In genomic region chr5:58786904-58787303, GRCh38 we compare ENCODE assay signal across 15 cellular contexts.
DNase-seq lines count a peak whose midpoint lies in the region; ATAC-seq, FAIRE-seq and TF ChIP-seq lines count a peak whose summit lies in the region.
"Had no signal": no experiment of that assay in that cellular context is flagged by ENCODE, and none has a peak within 500 bp of the region (broad histone marks: within the 10 kb centered on the region; RNA-seq: fewer than 3 reads in every experiment).

No MANE protein-coding gene starts in this region.

- intact Hi-C loops in left ventricle myocardium superior (cut with micrococcal nuclease) (no loop called here), colonic mucosa (cut with DNase I) (no loop called here)

- TF ChIP-seq CTCF in WTC11 (IDR thresholded peaks at IDR 0.05): no peak
- TF ChIP-seq CTCF in colonic mucosa (IDR thresholded peaks at IDR 0.05): no peak

- no peaks in the 10 kb centered on the region for H3K27me3 Mint-ChIP-seq in WTC11 (ENCODE audit: low read depth)

- DNase-seq in GM18507 (ENCODE audit: extremely low spot score, insufficient read length, low read depth): no peak
- DNase-seq in WTC11 (ENCODE audit: low spot score): no peak
- DNase-seq in left ventricle myocardium superior: no peak
- no peak for DNase-seq in colonic mucosa
- DNase-seq: activated CD8-positive, alpha-beta memory T cell treated with anti-CD3 and anti-CD28 coated beads, Interleukin-2, amount 50 U/mL, for 4 hours; activated naive CD4-positive, alpha-beta T cell treated with anti-CD3 and anti-CD28 coated beads, Interleukin-2, amount 10 ng/mL, durations not matched to agents 7 days and 5 days; brain microvascular endothelial cell; DMS153 had no signal

- H3K9me3 Mint-ChIP-seq in WTC11: no peaks in the 10 kb centered on the region
- H3K9me3 Mint-ChIP-seq: activated naive CD4-positive, alpha-beta T cell treated with anti-CD3 and anti-CD28 coated beads, Interleukin-2, amount 10 ng/mL, durations not matched to agents 7 days and 5 days had no signal

- peaks cover 20% of the 10 kb centered on the region for H3K4me1 Mint-ChIP-seq in WTC11
- H3K4me1 Mint-ChIP-seq: activated naive CD4-positive, alpha-beta T cell treated with anti-CD3 and anti-CD28 coated beads, Interleukin-2, amount 10 ng/mL, durations not matched to agents 7 days and 5 days had no signal

- peak; percentile 42 for FAIRE-seq in GM18507 (lab: Jason Lieb, UNC)

- no peak overlapping the region for H3K4me3 ChIP-seq in colonic mucosa
- H3K4me3 ChIP-seq: BLaER1, hepatocyte had no signal

- peak; percentile 63 for ATAC-seq in GM19025 (IDR thresholded peaks at IDR 0.05; ENCODE audit: low read depth, unreplicated experiment)
- ATAC-seq in HG03045 (IDR thresholded peaks at IDR 0.05; ENCODE audit: unreplicated experiment): peak; percentile 55
- ATAC-seq in WTC11: peak; percentile 65
- no peak for ATAC-seq in left ventricle myocardium superior
- no peak for ATAC-seq in GM18861 (IDR thresholded peaks at IDR 0.05; ENCODE audit: unreplicated experiment)

- POLR2A ChIA-PET in WTC11 (lab: Charles Lee): no interaction called here

- no peaks in the 10 kb centered on the region for H3K27me3 ChIP-seq in colonic mucosa
- H3K27me3 ChIP-seq: BLaER1, brain microvascular endothelial cell, hepatocyte had no signal

- no peaks in the 10 kb centered on the region for H3K36me3 ChIP-seq in colonic mucosa
- H3K36me3 ChIP-seq: BLaER1, brain microvascular endothelial cell, neutrophil had no signal

- CTCF ChIA-PET in WTC11 (lab: Charles Lee): no interaction called here

- no peak overlapping the region for H3K4me3 Mint-ChIP-seq in WTC11
- H3K4me3 Mint-ChIP-seq: activated naive CD4-positive, alpha-beta T cell treated with anti-CD3 and anti-CD28 coated beads, Interleukin-2, amount 10 ng/mL, durations not matched to agents 7 days and 5 days had no signal

- H3K27ac ChIP-seq in colonic mucosa: no peak overlapping the region
- H3K27ac ChIP-seq: BLaER1, brain microvascular endothelial cell, hepatocyte, neutrophil, RWPE1 had no signal

- no peak overlapping the region for H3K9ac ChIP-seq in colonic mucosa (ENCODE audit: low read depth in 2 of 2, low read length in 2 of 2)
- H3K9ac ChIP-seq: BLaER1 had no signal

- H3K27ac Mint-ChIP-seq in WTC11: no peak overlapping the region
- H3K27ac Mint-ChIP-seq: activated naive CD4-positive, alpha-beta T cell treated with anti-CD3 and anti-CD28 coated beads, Interleukin-2, amount 10 ng/mL, durations not matched to agents 7 days and 5 days had no signal

- no peaks in the 10 kb centered on the region for H3K9me3 ChIP-seq in colonic mucosa
- H3K9me3 ChIP-seq: neutrophil had no signal

- H3K36me3 Mint-ChIP-seq in WTC11: no peaks in the 10 kb centered on the region
- H3K36me3 Mint-ChIP-seq: activated naive CD4-positive, alpha-beta T cell treated with anti-CD3 and anti-CD28 coated beads, Interleukin-2, amount 10 ng/mL, durations not matched to agents 7 days and 5 days had no signal

- no peaks in the 10 kb centered on the region for H3K4me1 ChIP-seq in colonic mucosa
- H3K4me1 ChIP-seq: BLaER1 had no signal

TF ChIP-seq in WTC11, 78 proteins besides CTCF, POLR2A, EP300 and RAD21:
- no peak for TF ChIP-seq SMAD3 (CRISPR knock-in tag; IDR thresholded peaks at IDR 0.05; ENCODE audit: borderline replicate concordance)
- no peak for TF ChIP-seq JUN (CRISPR knock-in tag; IDR thresholded peaks at IDR 0.05)
- no peak for TF ChIP-seq HMGA2 (CRISPR knock-in tag; IDR thresholded peaks at IDR 0.05)
- TF ChIP-seq ATF6 (CRISPR knock-in tag; IDR thresholded peaks at IDR 0.05): no peak
- TF ChIP-seq ZNF219 (CRISPR knock-in tag; IDR thresholded peaks at IDR 0.05; ENCODE audit: borderline replicate concordance): no peak
- no peak for TF ChIP-seq SOX15 (CRISPR knock-in tag; IDR thresholded peaks at IDR 0.05)
- TF ChIP-seq ZNF532 (CRISPR knock-in tag; IDR thresholded peaks at IDR 0.05; ENCODE audit: borderline replicate concordance): no peak
- no peak for TF ChIP-seq TEAD4 (CRISPR knock-in tag; IDR thresholded peaks at IDR 0.05)
- TF ChIP-seq ETV6 (CRISPR knock-in tag; IDR thresholded peaks at IDR 0.05): no peak
- TF ChIP-seq PREB (CRISPR knock-in tag; IDR thresholded peaks at IDR 0.05; ENCODE audit: borderline replicate concordance): no peak

Comparison
In these comparisons a context has a peak if more than half of its experiments do, and no peak if none do; other contexts are left out.
1. ATAC-seq: peak in GM19025 (single experiment), HG03045 (single experiment) and WTC11 (single experiment); none in left ventricle myocardium superior (single experiment) and GM18861 (single experiment).